In the genomic region with DNA sequence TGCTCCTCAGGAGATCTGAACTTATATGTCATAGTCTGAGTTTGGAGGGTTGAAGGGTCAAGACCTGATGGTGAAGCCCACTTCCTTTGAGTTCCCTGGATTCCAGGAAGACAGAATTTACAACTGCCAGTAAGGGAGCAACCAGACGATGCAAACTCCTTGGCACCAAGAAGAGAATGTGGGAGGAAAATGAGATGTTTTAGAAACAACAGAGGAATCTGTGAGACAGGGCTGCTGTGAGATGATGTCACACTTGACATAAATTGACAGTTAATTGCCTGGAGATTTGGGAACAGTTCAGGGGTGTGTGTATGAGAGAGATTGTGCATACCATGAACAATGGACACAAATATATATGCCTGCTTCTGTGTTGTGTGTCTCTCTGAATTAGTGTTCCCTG, we compare ENCODE assay signal across 24 cellular contexts.
"Had no signal": no experiment of that assay in that cellular context is flagged by ENCODE, and none has a peak within 500 bp of the region (broad histone marks: within the 10 kb centered on the region; RNA-seq: fewer than 3 reads in every experiment).

No MANE protein-coding gene starts in this region.

- H3K36me3 ChIP-seq: MG63, SJSA1 had no signal

- DNase-seq: IMR-90, Karpas-422, KG1, MG63, NCI-H1092, NCI-H1105 treated with DMSO at 0.1 percent for 48 hours, NCI-H1417 treated with DMSO at 0.1 percent for 48 hours, NCI-H146, NCI-H1694 treated with DMSO at 0.1 percent for 48 hours, NCI-H1930, NCI-H2081, NCI-H2107, NCI-H226, NCI-H446, NCI-H510A, NCI-H524 treated with DMSO at 0.1 percent for 48 hours, NCI-H69, NCI-H774, Right ventricle myocardium superior, RPMI8226, SIG-M5 had no signal

- H3K4me3 ChIP-seq: MG63, SJSA1, SK-N-MC had no signal

- H3K4me1 ChIP-seq: SJSA1 had no signal

- H3K27me3 ChIP-seq: MG63, SJSA1 had no signal

- H3K9me3 ChIP-seq: MG63, SJSA1 had no signal

- H3K27ac ChIP-seq: HL-60, SJSA1, SK-N-MC had no signal
